ENCODE assay signal across 23 cellular contexts in genomic region chr3:3184876-3185275, GRCh38.
"Had no signal": no experiment of that assay in that cellular context is flagged by ENCODE, and none has a peak within 500 bp of the region (broad histone marks: within the 10 kb centered on the region; RNA-seq: fewer than 3 reads in every experiment).

No MANE protein-coding gene starts in this region.

- H3K27me3 Mint-ChIP-seq: natural killer cell treated with Interleukin-12 subunit alpha and Interleukin-12 subunit beta and Interleukin-15 and Interleukin-18, amount 100 ng/mL, for 72 hours; stimulated activated naive CD8-positive, alpha-beta T cell treated with anti-CD3 and anti-CD28 coated beads, Interleukin-15, Interleukin-2, amounts not matched to agents 100 ng/mL and 50 ng/mL, for 24 hours had no signal

- H3K4me3 ChIP-seq: dorsolateral prefrontal cortex, lung, mucosa of descending colon, pancreas, right lobe of liver, thoracic aorta, tibial nerve, upper lobe of left lung had no signal

- H3K9me3 ChIP-seq: mucosa of descending colon, pancreas had no signal

- H3K36me3 Mint-ChIP-seq: mesothelial cell of epicardium; stimulated activated naive B cell treated with anti-CD40 and anti-IgM and Interleukin-4, amounts not matched to agents 10 μg/mL and 1 μg/mL and 100 μg/mL, for 72 hours had no signal

- H3K27me3 ChIP-seq: dorsolateral prefrontal cortex, neutrophil, pancreas, right lobe of liver, tibial nerve, upper lobe of left lung had no signal

- H3K4me1 Mint-ChIP-seq: neural crest cell; stimulated activated naive B cell treated with anti-CD40 and anti-IgM and Interleukin-4, amounts not matched to agents 10 μg/mL and 1 μg/mL and 100 μg/mL, for 72 hours had no signal

- H3K36me3 ChIP-seq: neutrophil, pancreas, right lobe of liver, thoracic aorta, tibial nerve, upper lobe of left lung had no signal

- ATAC-seq: left lobe of liver; mucosa of descending colon; natural killer cell treated with Interleukin-12 subunit alpha and Interleukin-12 subunit beta and Interleukin-15 and Interleukin-18, amount 100 ng/mL, for 72 hours; pancreas; right lobe of liver; stimulated activated naive B cell treated with anti-CD40 and anti-IgM and Interleukin-4, amounts not matched to agents 10 μg/mL and 1 μg/mL and 100 μg/mL, for 72 hours had no signal

- H3K4me3 Mint-ChIP-seq: mesothelial cell of epicardium; naive B cell; natural killer cell treated with Interleukin-12 subunit alpha and Interleukin-12 subunit beta and Interleukin-15 and Interleukin-18, amount 100 ng/mL, for 72 hours; neural crest cell; stimulated activated naive B cell treated with anti-CD40 and anti-IgM and Interleukin-4, amounts not matched to agents 10 μg/mL and 1 μg/mL and 100 μg/mL, for 72 hours; stimulated activated naive CD8-positive, alpha-beta T cell treated with anti-CD3 and anti-CD28 coated beads, Interleukin-15, Interleukin-2, amounts not matched to agents 100 ng/mL and 50 ng/mL, for 24 hours had no signal

- H3K27ac ChIP-seq: dorsolateral prefrontal cortex, neutrophil, pancreas, right lobe of liver, thoracic aorta, tibial nerve, upper lobe of left lung had no signal

- H3K27ac Mint-ChIP-seq: mesothelial cell of epicardium; naive B cell; natural killer cell treated with Interleukin-12 subunit alpha and Interleukin-12 subunit beta and Interleukin-15 and Interleukin-18, amount 100 ng/mL, for 72 hours; progenitor cell of endocrine pancreas; stimulated activated naive B cell treated with anti-CD40 and anti-IgM and Interleukin-4, amounts not matched to agents 10 μg/mL and 1 μg/mL and 100 μg/mL, for 72 hours; stimulated activated naive CD8-positive, alpha-beta T cell treated with anti-CD3 and anti-CD28 coated beads, Interleukin-15, Interleukin-2, amounts not matched to agents 100 ng/mL and 50 ng/mL, for 24 hours had no signal

- H3K4me1 ChIP-seq: right lobe of liver had no signal

- H3K9me3 Mint-ChIP-seq: natural killer cell treated with Interleukin-12 subunit alpha and Interleukin-12 subunit beta and Interleukin-15 and Interleukin-18, amount 100 ng/mL, for 72 hours; neural crest cell had no signal

- DNase-seq: dorsolateral prefrontal cortex; effector CD4-positive, alpha-beta T cell; kidney; mesenchymal stem cell; mucosa of descending colon; naive B cell; pancreas; right lobe of liver; small intestine; stimulated activated CD4-positive, alpha-beta T cell treated with anti-CD3 and anti-CD28 coated beads, Interleukin-15, amount 100 ng/mL, for 24 hours; stimulated activated CD4-positive, alpha-beta T cell treated with anti-CD3 and anti-CD28 coated beads, Interleukin-2, amount 100 ng/mL, for 48 hours; stimulated activated naive B cell treated with anti-CD40 and anti-IgM and Interleukin-4, amounts not matched to agents 10 μg/mL and 1 μg/mL and 100 μg/mL, for 72 hours; upper lobe of left lung had no signal
